Comparison of ENCODE assay signal across 8 cellular contexts in genomic region chr15:44729394-44729913, GRCh38. TPM values are rescaled to one million over a fixed set of nuclear protein-coding genes. Genes with fewer than 3 reads are reported as not detected.
DNase-seq lines count a peak whose midpoint lies in the region; ATAC-seq, FAIRE-seq and TF ChIP-seq lines count a peak whose summit lies in the region.

No MANE protein-coding gene starts in this region.

- H3K27me3 ChIP-seq in KMS-11 (ENCODE audit: insufficient read depth, low read depth) (no peaks in the 10 kb centered on the region), pancreas (no peaks in the 10 kb centered on the region)

- TF ChIP-seq POLR2A in GM12891 (IDR thresholded peaks at IDR 0.05; ENCODE audit: low read depth, low read length), result peak; percentile 78

- no peaks in the 10 kb centered on the region for H3K9me3 ChIP-seq in pancreas

- H3K4me3 ChIP-seq in KMS-11 (IDR thresholded peaks at IDR 0.05; ENCODE audit: insufficient read depth, low read depth, low read length), result no peak overlapping the region
- peak overlapping the region; percentile 53 to 65 (median 59) for H3K4me3 ChIP-seq in pancreas

- peaks cover 70% of the 10 kb centered on the region for H3K4me1 Mint-ChIP-seq in activated CD8-positive, alpha-beta T cell treated with anti-CD3 and anti-CD28 coated beads, Interleukin-2, amount 10 ng/mL, durations not matched to agents 7 days and 5 days (ENCODE audit: low read depth)
- no peaks in the 10 kb centered on the region for H3K4me1 Mint-ChIP-seq in glutamatergic neuron (ENCODE audit: low read depth, unreplicated experiment)

- ATAC-seq in activated CD8-positive, alpha-beta T cell treated with anti-CD3 and anti-CD28 coated beads, Interleukin-2, amount 10 ng/mL, durations not matched to agents 7 days and 5 days, result peak; percentile 8
- ATAC-seq in pancreas (peak in 3 of 4 donors; percentile 14 to 41 (median 31)), HG03571 (IDR thresholded peaks at IDR 0.05; ENCODE audit: unreplicated experiment) (no peak), HG03196 (IDR thresholded peaks at IDR 0.05; ENCODE audit: unreplicated experiment) (no peak)

- no peaks in the 10 kb centered on the region for H3K27me3 Mint-ChIP-seq in activated CD8-positive, alpha-beta T cell treated with anti-CD3 and anti-CD28 coated beads, Interleukin-2, amount 10 ng/mL, durations not matched to agents 7 days and 5 days (ENCODE audit: low read depth)
- H3K27me3 Mint-ChIP-seq in glutamatergic neuron (ENCODE audit: unreplicated experiment), result peaks cover 4% of the 10 kb centered on the region

- peak overlapping the region; percentile 99 for H3K4me3 Mint-ChIP-seq in activated CD8-positive, alpha-beta T cell treated with anti-CD3 and anti-CD28 coated beads, Interleukin-2, amount 10 ng/mL, durations not matched to agents 7 days and 5 days
- peak overlapping the region; percentile 96 for H3K4me3 Mint-ChIP-seq in glutamatergic neuron (ENCODE audit: unreplicated experiment)

- intact Hi-C loops in pancreas (cut with DNase I), result no loop called here

- H3K36me3 ChIP-seq in KMS-11 (ENCODE audit: insufficient read depth) (no peaks in the 10 kb centered on the region), pancreas (no peaks in the 10 kb centered on the region)

- DNase-seq in GM12891 (ENCODE audit: insufficient read length, low spot score), result no peak
- DNase-seq in activated CD8-positive, alpha-beta T cell treated with anti-CD3 and anti-CD28 coated beads, Interleukin-2, amount 10 ng/mL, durations not matched to agents 7 days and 5 days, result peak; percentile 63
- peak; percentile 43 for DNase-seq in glutamatergic neuron
- DNase-seq in pancreas, result peak in 3 of 6 donors; percentile 30 to 69 (median 50)
- no peak for DNase-seq in OCI-M2 (lab: John Stamatoyannopoulos, UW; ENCODE audit: unreplicated experiment)

- POLR2A ChIA-PET in activated CD8-positive, alpha-beta T cell treated with anti-CD3 and anti-CD28 coated beads, Interleukin-2, amount 10 ng/mL, durations not matched to agents 7 days and 5 days (lab: Charles Lee), result interaction anchor here (0.8 to 21.4 kb wide), 17 partner anchors 8 to 302 kb away, joined by 3 to 2005 read pairs (median 5); partner anchors contain the start of genes B2M, CTDSPL2, EIF3J and PATL2

- WGBS in pancreas, 2 donors, result 7 to 8% methylated on average over 20 of the region's 20 CpGs

- H3K36me3 Mint-ChIP-seq in activated CD8-positive, alpha-beta T cell treated with anti-CD3 and anti-CD28 coated beads, Interleukin-2, amount 10 ng/mL, durations not matched to agents 7 days and 5 days (ENCODE audit: low read depth), result peaks cover 39% of the 10 kb centered on the region
- no peaks in the 10 kb centered on the region for H3K36me3 Mint-ChIP-seq in glutamatergic neuron (ENCODE audit: unreplicated experiment)

- peak overlapping the region; percentile 100 for H3K27ac Mint-ChIP-seq in activated CD8-positive, alpha-beta T cell treated with anti-CD3 and anti-CD28 coated beads, Interleukin-2, amount 10 ng/mL, durations not matched to agents 7 days and 5 days
- peak overlapping the region; percentile 97 for H3K27ac Mint-ChIP-seq in glutamatergic neuron (ENCODE audit: unreplicated experiment)

- peak overlapping the region; percentile 87 for H3K27ac ChIP-seq in KMS-11
- peak overlapping the region; percentile 86 to 97 (median 95) for H3K27ac ChIP-seq in pancreas

- H2AFZ ChIP-seq in KMS-11 (ENCODE audit: low read depth), result peak overlapping the region; percentile 84

- H3K9ac ChIP-seq in KMS-11, result peak overlapping the region; percentile 63

- H3K4me2 ChIP-seq in KMS-11, result peak overlapping the region; percentile 79

- H3K9me3 Mint-ChIP-seq in activated CD8-positive, alpha-beta T cell treated with anti-CD3 and anti-CD28 coated beads, Interleukin-2, amount 10 ng/mL, durations not matched to agents 7 days and 5 days (ENCODE audit: insufficient read depth), result no peaks in the 10 kb centered on the region
- H3K9me3 Mint-ChIP-seq in glutamatergic neuron (ENCODE audit: unreplicated experiment), result peaks cover 5% of the 10 kb centered on the region

- FAIRE-seq in GM12891 (lab: Jason Lieb, UNC) (peak; percentile 50), pancreas (lab: Jason Lieb, UNC) (no peak)

- no peaks in the 10 kb centered on the region for H4K20me1 ChIP-seq in KMS-11 (ENCODE audit: insufficient read depth)

- CTCF ChIA-PET in activated CD8-positive, alpha-beta T cell treated with anti-CD3 and anti-CD28 coated beads, Interleukin-2, amount 10 ng/mL, durations not matched to agents 7 days and 5 days (lab: Charles Lee), result interaction anchor here (0.8 to 8.2 kb wide), 8 partner anchors 7 to 151 kb away, joined by 3 to 189 read pairs (median 16); partner anchors contain the start of genes B2M, PATL2, SPG11 and TRIM69

- H3K79me2 ChIP-seq in KMS-11 (ENCODE audit: insufficient read depth, low read depth), result peaks cover 10% of the 10 kb centered on the region; the same call in 1 of the 2 replicates

- H3K4me1 ChIP-seq in KMS-11 (ENCODE audit: low read depth, poor library complexity, severe bottlenecking), result peaks cover 58% of the 10 kb centered on the region
- H3K4me1 ChIP-seq in pancreas, result peaks cover 0 to 19% (median 0%) of the 10 kb centered on the region in 3 donors

- no peak for TF ChIP-seq CTCF in KMS-11 (conservative IDR thresholded peaks at IDR 0.05; ENCODE audit: low read depth, low read length)
- no peak for TF ChIP-seq CTCF in glutamatergic neuron (IDR thresholded peaks at IDR 0.05; ENCODE audit: partially characterized antibody, unreplicated experiment)
- no peak for TF ChIP-seq CTCF in pancreas (IDR thresholded peaks at IDR 0.05)

TF ChIP-seq in GM12891, 5 proteins besides CTCF, POLR2A, EP300 and RAD21:
- peak; percentile 56; the same call in 1 of the 2 replicates for TF ChIP-seq TAF1 (IDR thresholded peaks at IDR 0.05; ENCODE audit: low read depth, low read length)
- TF ChIP-seq SPI1 (IDR thresholded peaks at IDR 0.05; ENCODE audit: low read depth, low read length), result 0 out of 2 replicates have a peak, but pooled peaks have one; percentile 20
- TF ChIP-seq POLR2AphosphoS5 (IDR thresholded peaks at IDR 0.05; ENCODE audit: low read depth, low read length), result no peak; the same call in 1 of the 2 replicates

RNA-seq across cellular contexts. Expression of gene TRIM69, which starts 6.9 kb away (rescaled TPM):
- 35.5 TPM for polyA plus RNA-seq in GM12891 (2012; ENCODE audit: low read depth, missing spikeins)
- 10 to 100 TPM; 53.0 to 59.5 TPM for total RNA-seq in activated CD8-positive, alpha-beta T cell treated with anti-CD3 and anti-CD28 coated beads, Interleukin-2, amount 10 ng/mL, durations not matched to agents 7 days and 5 days
- total RNA-seq in glutamatergic neuron (ENCODE audit: unreplicated experiment) (22.8 TPM), pancreas (10 to 100 TPM in 1 of 6 donors, 1 to 10 TPM in 5; 2.4 to 15.8 (median 4.5) TPM)
- polyA plus RNA-seq in pancreas, result 1 to 10 TPM; 4.3 to 5.7 TPM

RNA-seq across cellular contexts. Expression of gene B2M, which starts 18.1 kb away (rescaled TPM):
- 5,189 TPM for polyA plus RNA-seq in GM12891 (2012; ENCODE audit: low read depth, missing spikeins)
- total RNA-seq in activated CD8-positive, alpha-beta T cell treated with anti-CD3 and anti-CD28 coated beads, Interleukin-2, amount 10 ng/mL, durations not matched to agents 7 days and 5 days, result 1,000 to 10,000 TPM; 6,300 to 6,473 TPM
- 21.5 TPM for total RNA-seq in glutamatergic neuron (ENCODE audit: unreplicated experiment)
- total RNA-seq in pancreas, result 1,000 to 10,000 TPM in 2 of 6 donors, 100 to 1,000 TPM in 4; 209 to 1,305 (median 374) TPM
- 1,000 to 10,000 TPM in 1 of 2 donors, 100 to 1,000 TPM in 1; 443 to 1,072 TPM for polyA plus RNA-seq in pancreas

RNA-seq across cellular contexts. Expression of gene PATL2, which starts 18.3 kb away (rescaled TPM):
- 10.9 TPM for polyA plus RNA-seq in GM12891 (2012; ENCODE audit: low read depth, missing spikeins)
- total RNA-seq in activated CD8-positive, alpha-beta T cell treated with anti-CD3 and anti-CD28 coated beads, Interleukin-2, amount 10 ng/mL, durations not matched to agents 7 days and 5 days, result 10 to 100 TPM; 27.4 to 29.6 TPM
- total RNA-seq in glutamatergic neuron (ENCODE audit: unreplicated experiment) (not detected), pancreas (under 1 TPM; 0.24 to 0.93 (median 0.45) TPM)
- polyA plus RNA-seq in pancreas, result 1 to 10 TPM in 1 of 2 donors, under 1 TPM in 1; 0.80 to 1.6 TPM

Comparison
In these comparisons a context has a peak if more than half of its experiments do, and no peak if none do; other contexts are left out.
1. DNase-seq: peak in activated CD8-positive, alpha-beta T cell treated with anti-CD3 and anti-CD28 coated beads, Interleukin-2, amount 10 ng/mL, durations not matched to agents 7 days and 5 days (single experiment) and glutamatergic neuron (single experiment); none in GM12891 (single experiment) and OCI-M2 (single experiment).
2. ATAC-seq: peak in activated CD8-positive, alpha-beta T cell treated with anti-CD3 and anti-CD28 coated beads, Interleukin-2, amount 10 ng/mL, durations not matched to agents 7 days and 5 days (single experiment) and pancreas (3 of 4); none in HG03571 (single experiment) and HG03196 (single experiment).
3. RNA of gene PATL2, which starts 18.3 kb away (total RNA-seq): 27.4 to 29.6 TPM in activated CD8-positive, alpha-beta T cell treated with anti-CD3 and anti-CD28 coated beads, Interleukin-2, amount 10 ng/mL, durations not matched to agents 7 days and 5 days; 0.24 to 0.93 TPM in pancreas and not detected in glutamatergic neuron (single experiment); every median in the first group is over 10 times any median in the second.